In the genomic region with DNA sequence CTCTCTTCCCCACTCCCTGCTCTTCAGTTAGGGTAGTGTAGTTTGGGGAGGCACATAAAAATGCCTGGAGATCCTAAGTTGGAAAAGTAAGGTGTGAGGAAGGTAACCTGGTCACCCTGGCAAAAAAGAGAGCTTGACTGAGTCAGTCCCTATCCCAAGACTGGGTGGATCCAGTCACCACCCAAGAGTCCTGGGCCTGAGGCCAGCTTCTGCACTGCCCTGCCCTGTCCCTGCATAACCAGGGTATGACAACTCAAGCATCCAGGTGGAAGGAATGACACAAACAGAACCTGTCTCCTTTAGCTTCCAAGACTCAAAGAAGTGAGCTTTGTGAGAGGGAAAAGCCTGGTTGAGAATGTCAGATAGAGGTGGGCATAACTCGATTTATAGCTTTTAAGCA, we compare ENCODE assay signal across 19 cellular contexts.
"Had no signal": no experiment of that assay in that cellular context is flagged by ENCODE, and none has a peak within 500 bp of the region (broad histone marks: within the 10 kb centered on the region; RNA-seq: fewer than 3 reads in every experiment).

No MANE protein-coding gene starts in this region.

- DNase-seq: activated CD4-positive, alpha-beta T cell treated with anti-CD3 and anti-CD28 coated beads for 1 hour; activated T-cell treated with anti-CD3 and anti-CD28 coated beads, Interleukin-2, amount 50 U/mL, for 1 hour; adrenal gland; brain microvascular endothelial cell; dorsolateral prefrontal cortex; effector memory CD8-positive, alpha-beta T cell; kidney; left ventricle myocardium inferior; midbrain; ovary; stimulated activated CD4-positive, alpha-beta T cell treated with anti-CD3 and anti-CD28 coated beads, Interleukin-4, amount 100 ng/mL, for 1 hour; stimulated activated naive CD4-positive, alpha-beta T cell treated with Interleukin-2 at 50 U/mL for 16 hours; T-cell had no signal

- FAIRE-seq: colon, endothelial cell of umbilical vein, kidney, TTC549 had no signal

- H3K27ac ChIP-seq: adrenal gland, ascending aorta, brain microvascular endothelial cell, dorsolateral prefrontal cortex, left ventricle myocardium inferior, neutrophil, ovary, prostate gland had no signal

- H3K4me1 ChIP-seq: adrenal gland, ascending aorta, left ventricle myocardium inferior, prostate gland had no signal

- H3K4me3 ChIP-seq: adrenal gland, ascending aorta, dorsolateral prefrontal cortex, left ventricle myocardium inferior, ovary, prostate gland had no signal

- H3K36me3 ChIP-seq: adrenal gland, ascending aorta, brain microvascular endothelial cell, left ventricle myocardium inferior, neutrophil, ovary, prostate gland had no signal

- H3K27me3 ChIP-seq: adrenal gland, ascending aorta, brain microvascular endothelial cell, ovary had no signal

- H3K9me3 ChIP-seq: adrenal gland, ascending aorta, left ventricle myocardium inferior, neutrophil, ovary, prostate gland had no signal

- ATAC-seq: effector memory CD8-positive, alpha-beta T cell; T-cell had no signal
